ENCODE assay signal across 8 cellular contexts in the genomic region with DNA sequence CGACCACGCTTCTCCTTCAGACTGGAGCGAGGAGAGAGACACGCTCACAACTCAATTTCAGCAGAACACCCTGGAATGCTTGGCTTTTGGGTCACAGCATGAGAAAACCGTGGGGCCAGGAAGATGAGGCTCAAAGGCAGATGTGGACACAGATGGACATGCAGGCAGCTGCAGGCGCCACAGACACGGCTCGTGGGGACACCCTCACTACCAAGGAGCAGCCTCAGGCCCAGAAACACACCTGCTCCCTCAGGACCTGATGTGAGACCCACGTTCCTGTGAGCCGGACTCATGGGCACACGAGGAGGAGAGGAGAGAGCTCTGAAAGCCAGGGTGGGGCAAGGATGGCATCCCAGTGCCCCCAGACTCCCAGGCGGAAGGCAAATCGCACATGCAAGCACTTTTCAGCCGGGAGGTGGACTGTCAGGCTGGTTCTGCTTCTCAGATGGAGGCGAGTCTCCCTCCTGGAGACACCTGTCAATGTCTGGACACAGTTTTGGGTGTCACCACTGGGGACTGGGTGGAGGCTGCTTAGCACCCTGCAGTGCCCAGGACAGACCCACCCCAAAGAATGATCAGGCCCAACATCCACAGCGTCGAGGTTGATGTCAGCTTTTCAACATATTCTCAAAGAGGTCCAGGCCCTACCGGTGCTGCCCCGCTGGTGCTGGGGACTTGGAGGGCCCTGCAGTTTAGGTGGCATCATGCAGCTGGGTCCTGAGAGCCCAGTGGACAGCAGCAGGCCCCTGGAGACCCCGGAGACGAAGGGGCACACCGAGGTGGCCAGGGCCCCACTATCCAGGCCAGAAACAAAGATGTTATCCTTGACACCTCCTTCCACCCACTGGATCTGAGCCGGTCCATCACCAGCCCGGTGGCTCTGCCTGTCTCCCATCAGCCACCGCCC. TPM values are rescaled to one million over a fixed set of nuclear protein-coding genes. Genes with fewer than 3 reads are reported as not detected.
DNase-seq lines count a peak whose midpoint lies in the region; ATAC-seq lines count a peak whose summit lies in the region.

No MANE protein-coding gene starts in this region.

- H3K36me3 Mint-ChIP-seq in IgD-negative memory B cell = no peaks in the 10 kb centered on the region

- H3K4me1 ChIP-seq in mucosa of stomach (ENCODE audit: control insufficient read depth, insufficient read depth, low read length) = peaks cover 21% of the 10 kb centered on the region

- peak overlapping the region; percentile 71 for H3K27ac ChIP-seq in caudate nucleus (ENCODE audit: low read depth, low read length)

- H3K9me3 ChIP-seq in mucosa of stomach (ENCODE audit: control insufficient read depth, low read length) = no peaks in the 10 kb centered on the region

- H3K4me1 Mint-ChIP-seq in IgD-negative memory B cell = peaks cover 20 to 24% (median 22%) of the 10 kb centered on the region in 3 donors

- H3K27me3 Mint-ChIP-seq in IgD-negative memory B cell = no peaks in the 10 kb centered on the region

- peak overlapping the region; percentile 96 to 99 (median 98) for H3K4me3 Mint-ChIP-seq in IgD-negative memory B cell

- DNase-seq in 8988T (peak; percentile 20), caudate nucleus (lab: John Stamatoyannopoulos, UW) (peak in 3 of 61 donors; percentile 29 to 46 (median 30)), T-helper 9 cell (no peak)

- H3K27ac Mint-ChIP-seq in IgD-negative memory B cell = peak overlapping the region; percentile 93 to 98 (median 97)

- no peaks in the 10 kb centered on the region for H3K27me3 ChIP-seq in mucosa of stomach (ENCODE audit: control insufficient read depth, insufficient read depth, low read length)

- no peak overlapping the region for H3K4me3 ChIP-seq in mucosa of stomach (ENCODE audit: low read length)

- H3K9me3 Mint-ChIP-seq in IgD-negative memory B cell = no peaks in the 10 kb centered on the region

- peak overlapping the region; percentile 15 for H3K9ac ChIP-seq in mucosa of stomach (ENCODE audit: low read length)

- no peaks in the 10 kb centered on the region for H3K36me3 ChIP-seq in mucosa of stomach (ENCODE audit: control insufficient read depth, insufficient read depth, low read length)

- ATAC-seq in GM21619 (IDR thresholded peaks at IDR 0.05; ENCODE audit: unreplicated experiment) (no peak), HG03039 (IDR thresholded peaks at IDR 0.05; ENCODE audit: unreplicated experiment) (no peak), HG02852 (IDR thresholded peaks at IDR 0.05; ENCODE audit: unreplicated experiment) (no peak)

RNA-seq across cellular contexts. Expression of gene ABHD17A, which starts 2.3 kb away (rescaled TPM):
- 107 TPM for polyA plus RNA-seq in IgD-negative memory B cell

RNA-seq across cellular contexts. Expression of gene KLF16, which starts 19.7 kb away (rescaled TPM):
- 1.8 TPM for polyA plus RNA-seq in IgD-negative memory B cell

RNA-seq across cellular contexts. Expression of gene ADAT3, which starts 22.2 kb away (rescaled TPM):
- polyA plus RNA-seq in IgD-negative memory B cell = 7.4 TPM

RNA-seq across cellular contexts. Expression of gene SCAMP4, which starts 22.2 kb away (rescaled TPM):
- polyA plus RNA-seq in IgD-negative memory B cell = 43.1 TPM

RNA-seq across cellular contexts. Expression of gene REXO1, which starts 34.8 kb away (rescaled TPM):
- 13.7 TPM for polyA plus RNA-seq in IgD-negative memory B cell
